8 cellular contexts compared by ENCODE assay signal in genomic region chr1:18581420-18581880, GRCh38.
DNase-seq lines count a peak whose midpoint lies in the region; ATAC-seq and TF ChIP-seq lines count a peak whose summit lies in the region.
"Had no signal": no experiment of that assay in that cellular context is flagged by ENCODE, and none has a peak within 500 bp of the region (broad histone marks: within the 10 kb centered on the region; RNA-seq: fewer than 3 reads in every experiment).

No MANE protein-coding gene starts in this region.

- H3K4me3 ChIP-seq in HFF-Myc (replicated peaks; ENCODE audit: low read depth, low read length) = no peak overlapping the region
- H3K4me3 ChIP-seq in fibroblast of pulmonary artery (replicated peaks; ENCODE audit: low read depth, low read length) = no peak overlapping the region
- H3K4me3 ChIP-seq: SJSA1 had no signal

- ATAC-seq in GM19324 (IDR thresholded peaks at IDR 0.05; ENCODE audit: low FRiP score, unreplicated experiment) = no peak

- TF ChIP-seq CTCF in HFF-Myc (IDR thresholded peaks at IDR 0.05; ENCODE audit: low read depth, low read length, missing control alignments) = peak; percentile 81
- peak; percentile 54 for TF ChIP-seq CTCF in fibroblast of pulmonary artery (IDR thresholded peaks at IDR 0.05; ENCODE audit: low read length, missing control alignments)

- DNase-seq in DMS79 treated with DMSO at 0.1 percent for 48 hours (lab: John Stamatoyannopoulos, UW) (peak; percentile 41), HFF-Myc (ENCODE audit: extremely low read depth, low read depth) (no peak), fibroblast of pulmonary artery (ENCODE audit: low read depth) (peak; percentile 7), T-helper 9 cell (no peak)
- DNase-seq in activated CD4-positive, alpha-beta T cell treated with anti-CD3 and anti-CD28 coated beads, Interleukin-2, amount 50 U/mL, for 48 hours = peak; percentile 60 to 66
- DNase-seq in stimulated activated CD4-positive, alpha-beta T cell treated with anti-CD3 and anti-CD28 coated beads, Interleukin-2, amount 100 ng/mL, for 48 hours = peak; percentile 50 to 61

Comparison
In these comparisons a context has a peak if more than half of its experiments do, and no peak if none do; other contexts are left out.
1. DNase-seq: peak in DMS79 treated with DMSO at 0.1 percent for 48 hours (single experiment), activated CD4-positive, alpha-beta T cell treated with anti-CD3 and anti-CD28 coated beads, Interleukin-2, amount 50 U/mL, for 48 hours (2 of 2), fibroblast of pulmonary artery (single experiment) and stimulated activated CD4-positive, alpha-beta T cell treated with anti-CD3 and anti-CD28 coated beads, Interleukin-2, amount 100 ng/mL, for 48 hours (2 of 2); none in HFF-Myc (single experiment) and T-helper 9 cell (single experiment).